8 cellular contexts compared by ENCODE assay signal in the genomic region with DNA sequence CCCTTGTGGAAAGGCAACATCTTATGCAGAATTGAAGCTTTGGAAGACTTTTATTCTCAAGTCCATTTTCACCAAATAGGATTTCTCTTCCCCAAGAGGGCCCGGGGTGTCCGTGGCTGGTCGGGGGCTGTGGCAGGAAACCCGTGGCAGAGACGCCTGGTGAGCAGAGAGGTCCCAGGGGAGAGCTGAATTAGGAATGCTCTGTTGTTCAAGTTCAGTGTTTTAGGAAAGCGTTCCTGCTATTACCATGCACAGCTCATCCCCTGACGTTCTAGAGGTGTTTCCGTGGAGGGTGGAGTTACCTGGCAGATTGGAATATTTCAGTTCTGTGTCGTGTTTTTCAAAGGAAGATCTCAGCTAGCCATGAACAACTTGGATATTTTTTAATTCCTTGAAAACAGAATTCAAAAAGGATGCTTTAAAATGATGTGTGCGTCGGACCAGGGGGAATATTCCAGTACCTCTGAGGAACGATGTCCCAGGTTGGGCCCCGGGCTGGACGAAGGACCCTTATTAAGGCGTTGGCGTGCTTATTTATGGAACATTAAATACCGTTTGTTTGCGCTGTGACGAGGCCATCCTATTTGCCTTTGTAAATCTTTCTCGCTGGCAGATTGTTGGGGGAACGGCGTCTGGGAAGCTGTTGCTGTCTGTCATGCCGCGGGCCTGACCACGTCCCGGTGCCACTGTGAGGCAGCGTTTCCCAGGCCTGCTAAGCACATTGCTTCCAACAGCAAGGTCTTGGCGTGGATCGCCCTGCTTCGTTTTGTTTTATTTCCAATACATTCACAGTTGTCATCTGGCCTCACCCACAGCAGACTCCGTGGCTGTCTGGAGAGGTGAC. TPM values are rescaled to one million over a fixed set of nuclear protein-coding genes. Genes with fewer than 3 reads are reported as not detected.
DNase-seq lines count a peak whose midpoint lies in the region; TF ChIP-seq lines count a peak whose summit lies in the region.

No MANE protein-coding gene starts in this region.

- intact Hi-C loops in A673 (cut with micrococcal nuclease; ENCODE audit: unreplicated experiment) = no loop called here

- POLR2A ChIA-PET in A673 (lab: Charles Lee; ENCODE audit: low non-redundant PET) = no interaction called here

- TF ChIP-seq CTCF in A673 (conservative IDR thresholded peaks at IDR 0.05; ENCODE audit: low read depth, low read length) = no peak

- CTCF ChIA-PET in A673 (lab: Charles Lee) = no interaction called here

- H3K27ac ChIP-seq in A673 (ENCODE audit: low read depth, low read length, poor library complexity, severe bottlenecking) = no peak overlapping the region
- H3K27ac ChIP-seq in caudate nucleus (ENCODE audit: low read depth, low read length) = peak overlapping the region; percentile 52

- H3K4me3 ChIP-seq in A673 (ENCODE audit: low read depth, low read length, poor library complexity, severe bottlenecking) = no peak overlapping the region

- DNase-seq in A673 (ENCODE audit: low spot score) = peak; percentile 39
- DNase-seq in NCI-H146 (lab: John Stamatoyannopoulos, UW) = peak; percentile 56
- DNase-seq in caudate nucleus (lab: John Stamatoyannopoulos, UW) = no peak
- peak; percentile 86 for DNase-seq in myocyte (ENCODE audit: low read depth)
- DNase-seq in NCI-H1048 (lab: John Stamatoyannopoulos, UW) = no peak
- no peak for DNase-seq in occipital lobe (lab: John Stamatoyannopoulos, UW)
- DNase-seq in DMS53 (lab: John Stamatoyannopoulos, UW) = no peak
- DNase-seq in NCI-H345 treated with DMSO at 0.1 percent for 48 hours (lab: John Stamatoyannopoulos, UW; ENCODE audit: unreplicated experiment) = no peak

- peaks cover 39% of the 10 kb centered on the region for H3K4me1 ChIP-seq in A673 (ENCODE audit: insufficient read depth, low read length, poor library complexity, severe bottlenecking)

- no peaks in the 10 kb centered on the region for H3K9me3 ChIP-seq in A673 (ENCODE audit: low read depth, low read length, poor library complexity, severe bottlenecking)

- H3K27me3 ChIP-seq in A673 (replicated peaks; ENCODE audit: insufficient read depth, low read depth, low read length, poor library complexity) = no peaks in the 10 kb centered on the region

- no peaks in the 10 kb centered on the region for H3K36me3 ChIP-seq in A673 (ENCODE audit: insufficient read depth, low read length, poor library complexity, severe bottlenecking)

- no TSS peak for BruUV-seq in A673 (replicated peaks; lab: Mats Ljungman, UMichigan)

RNA-seq across cellular contexts. Expression of gene NFATC1, which starts 8.2 kb away (rescaled TPM):
- total RNA-seq in A673 (2021) (10.4 and 13.5 TPM in 2 replicates), myocyte (4.4 and 8.7 TPM in 2 replicates), occipital lobe (0.16 TPM)
- polyA plus RNA-seq in myocyte (2012) = 14.0 TPM

Comparison
In these comparisons a context has a peak if more than half of its experiments do, and no peak if none do; other contexts are left out.
1. DNase-seq: peak in A673 (single experiment), NCI-H146 (single experiment) and myocyte (single experiment); none in caudate nucleus (0 of 61), NCI-H1048 (single experiment), occipital lobe (single experiment), DMS53 (single experiment) and NCI-H345 treated with DMSO at 0.1 percent for 48 hours (single experiment).